In genomic region chr7:82014574-82014973, GRCh38 we compare ENCODE assay signal across 7 cellular contexts.
DNase-seq lines count a peak whose midpoint lies in the region; ATAC-seq, FAIRE-seq and TF ChIP-seq lines count a peak whose summit lies in the region.
"Not testable (repeated sequence)": the region's sequence is repeated elsewhere in the genome, so short reads cannot be mapped to it uniquely, and the experiment has no call there.

No MANE protein-coding gene starts in this region.

- not testable (repeated sequence) for H3K9me3 Mint-ChIP-seq in mesothelial cell of epicardium

- BruUV-seq in HCT116 (replicated peaks; lab: Mats Ljungman, UMichigan): not testable (repeated sequence)

- RAD21 ChIA-PET in HCT116 (lab: Charles Lee; ENCODE audit: low non-redundant PET in 1 of 2, low total read pairs in 2 of 2, uncharacterized antibody in 2 of 2, unreplicated experiment in 2 of 2): not testable (repeated sequence)

- H3K79me2 ChIP-seq in HCT116 (ENCODE audit: insufficient read depth, low read length): not testable (repeated sequence)

- H3K27ac Mint-ChIP-seq in mesothelial cell of epicardium: peak overlapping the region; percentile 39

- H2AFZ ChIP-seq in HCT116 (ENCODE audit: low read depth, low read length, poor library complexity, severe bottlenecking): peak overlapping the region; percentile 95

- H3K27ac ChIP-seq in 22Rv1: peak overlapping the region; percentile 57
- not testable (repeated sequence) for H3K27ac ChIP-seq in HCT116 (ENCODE audit: low read depth, low read length)

- intact Hi-C loops in HCT116 (cut with micrococcal nuclease): loop anchor here (10.0 kb wide), 1 partner anchor 1320 kb away; no protein-coding TSS in a partner anchor

- H3K27me3 Mint-ChIP-seq in mesothelial cell of epicardium (ENCODE audit: low read depth): not testable (repeated sequence)

- POLR2A ChIA-PET in HCT116 (lab: Charles Lee): not testable (repeated sequence)

- H3K9ac ChIP-seq in HCT116 (ENCODE audit: low read length): not testable (repeated sequence)

- H3K4me3 Mint-ChIP-seq in mesothelial cell of epicardium: not testable (repeated sequence)

- H3K4me2 ChIP-seq in HCT116 (ENCODE audit: low read length): peak overlapping the region; percentile 63

- H4K20me1 ChIP-seq in HCT116 (ENCODE audit: insufficient read depth): not testable (repeated sequence)

- DNase-seq in HCT116 (ENCODE audit: low read depth, low spot score) (peak; percentile 62), NCI-H1930 (lab: John Stamatoyannopoulos, UW) (peak; percentile 39 to 48), NCI-H2171 treated with DMSO at 0.1 percent for 48 hours (lab: John Stamatoyannopoulos, UW) (peak; percentile 23), RKO (ENCODE audit: low spot score) (peak; percentile 57), bronchial epithelial cell (ENCODE audit: low read depth) (peak; percentile 61)
- not testable (repeated sequence) for DNase-seq in mesothelial cell of epicardium (ENCODE audit: low spot score in 2 of 2, unreplicated experiment in 2 of 2)

- H3K36me3 Mint-ChIP-seq in mesothelial cell of epicardium: not testable (repeated sequence)

- CTCF ChIA-PET in HCT116 (lab: Charles Lee): interaction anchor here (1.4 to 7.1 kb wide), 3 partner anchors 59 to 545 kb away, joined by 3 to 89 read pairs (median 4); no protein-coding TSS in a partner anchor

- not testable (repeated sequence) for FAIRE-seq in bronchial epithelial cell (lab: Jason Lieb, UNC)

- not testable (repeated sequence) for TF ChIP-seq CTCF in 22Rv1 (IDR thresholded peaks at IDR 0.05); HCT116 (IDR thresholded peaks at IDR 0.05 in 2 of 3, conservative IDR thresholded peaks at IDR 0.05 in 1 of 3; ENCODE audit: borderline replicate concordance in 1 of 3, insufficient read depth in 1 of 3, low read depth in 2 of 3, low read length in 2 of 3); bronchial epithelial cell (IDR thresholded peaks at IDR 0.05; ENCODE audit: insufficient read depth, low read length, severe bottlenecking); mesothelial cell of epicardium (IDR thresholded peaks at IDR 0.05; ENCODE audit: unreplicated experiment)

- peak; percentile 96 for ATAC-seq in HCT116

- peaks cover 2 to 20% of the 10 kb centered on the region in 2 experiments; a peak in 2 of 4 replicates for H3K4me1 ChIP-seq in HCT116 (ENCODE audit: control insufficient read depth in 1 of 2, insufficient read depth in 2 of 2, low read length in 2 of 2)

- not testable (repeated sequence) for H3K9me2 ChIP-seq in HCT116 (ENCODE audit: insufficient read depth)

- peaks cover 30% of the 10 kb centered on the region for H3K4me1 Mint-ChIP-seq in mesothelial cell of epicardium

- TF ChIP-seq RAD21 in HCT116 (IDR thresholded peaks at IDR 0.05; ENCODE audit: low read depth): not testable (repeated sequence)

- H3K4me3 ChIP-seq in HCT116 (replicated peaks in 1 of 2; ENCODE audit: low read depth in 1 of 2, low read length in 2 of 2): peak overlapping the region in 1 of 2 experiments; percentile 26; a peak in 2 of 4 replicates
- H3K4me3 ChIP-seq in bronchial epithelial cell (ENCODE audit: low read depth, low read length): not testable (repeated sequence)

- TF ChIP-seq POLR2A in HCT116 (IDR thresholded peaks at IDR 0.05; ENCODE audit: borderline replicate concordance, extremely low read depth, insufficient read depth, insufficient read length): not testable (repeated sequence)

- H3K9me3 ChIP-seq in HCT116 (ENCODE audit: control insufficient read depth in 1 of 2, insufficient read depth in 1 of 2, low read depth in 1 of 2, low read length in 2 of 2): not testable (repeated sequence)

- not testable (repeated sequence) for H3K27me3 ChIP-seq in HCT116 (ENCODE audit: insufficient read depth, low read length); bronchial epithelial cell (ENCODE audit: control insufficient read depth, insufficient read depth, low read length)

- not testable (repeated sequence) for H3K36me3 ChIP-seq in HCT116 (ENCODE audit: control insufficient read depth in 1 of 2, insufficient read depth in 2 of 2, low read length in 2 of 2); bronchial epithelial cell (ENCODE audit: control insufficient read depth, insufficient read depth, low read length)

TF ChIP-seq in HCT116, 20 proteins besides CTCF, POLR2A, EP300 and RAD21:
- peak; percentile 51; the same call in 1 of the 2 replicates for TF ChIP-seq SP1 (IDR thresholded peaks at IDR 0.05; ENCODE audit: low read depth)
- TF ChIP-seq JUND (IDR thresholded peaks at IDR 0.05): peak; percentile 43; the same call in 1 of the 2 replicates
- TF ChIP-seq FOSL1 (IDR thresholded peaks at IDR 0.05; ENCODE audit: low read depth): peak; percentile 65
TF ChIP-seq in HCT116: peak in this region for 3; not testable (repeated sequence) for 17.
